In the genomic region with DNA sequence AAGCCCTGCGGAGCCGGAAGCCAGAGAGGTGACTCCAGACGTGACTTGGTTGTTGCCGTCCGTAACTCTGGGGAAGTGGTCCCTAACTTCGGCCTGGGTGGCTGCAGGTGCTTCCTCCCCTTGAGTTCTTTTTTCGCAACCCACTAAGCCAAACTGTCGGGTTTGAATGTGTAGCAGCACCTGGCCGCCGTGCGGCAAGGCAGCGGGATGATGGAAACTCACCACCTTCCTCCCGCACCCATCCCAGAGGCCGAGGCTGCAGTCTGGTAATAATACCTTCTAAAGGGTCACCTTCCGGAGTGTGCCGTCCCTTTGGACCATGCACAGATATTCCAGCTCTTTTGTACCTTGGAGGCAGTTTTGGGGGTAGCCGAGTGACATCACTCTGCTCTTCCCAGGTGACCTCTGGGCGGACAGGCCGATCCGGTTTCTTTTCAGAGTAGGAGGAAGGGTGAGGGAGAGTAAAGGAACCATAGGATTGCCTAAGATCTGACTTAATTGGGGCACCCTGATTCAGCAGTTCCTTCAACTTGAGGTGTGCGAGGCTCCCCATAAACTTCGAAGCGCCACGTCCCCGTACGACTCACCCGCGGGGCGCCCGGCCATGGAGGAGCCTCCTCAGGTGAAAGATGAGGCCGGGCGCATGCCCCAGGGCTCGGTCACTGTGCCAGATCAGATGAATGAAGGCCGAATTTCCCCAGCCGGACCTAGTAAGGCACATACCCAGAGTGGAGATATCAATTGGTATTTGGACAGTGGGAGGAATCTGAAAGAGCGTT, we compare ENCODE assay signal across 8 cellular contexts. TPM values are rescaled to one million over a fixed set of nuclear protein-coding genes. Genes with fewer than 3 reads are reported as not detected.
DNase-seq lines count a peak whose midpoint lies in the region; ATAC-seq and TF ChIP-seq lines count a peak whose summit lies in the region.

No MANE protein-coding gene starts in this region.

- H3K4me3 Mint-ChIP-seq in activated CD4-positive, alpha-beta T cell treated with anti-CD3 and anti-CD28 coated beads, Interleukin-2, amount 10 ng/mL, durations not matched to agents 24 days and 14 days = peak overlapping the region; percentile 78

- H3K4me3 ChIP-seq in dorsolateral prefrontal cortex = peak overlapping the region; percentile 54 to 88 (median 76)

- peak overlapping the region; percentile 17 for H3K27ac Mint-ChIP-seq in activated CD4-positive, alpha-beta T cell treated with anti-CD3 and anti-CD28 coated beads, Interleukin-2, amount 10 ng/mL, durations not matched to agents 24 days and 14 days

- no peaks in the 10 kb centered on the region for H3K9me3 Mint-ChIP-seq in activated CD4-positive, alpha-beta T cell treated with anti-CD3 and anti-CD28 coated beads, Interleukin-2, amount 10 ng/mL, durations not matched to agents 24 days and 14 days

- no peak for TF ChIP-seq CTCF in dorsolateral prefrontal cortex (IDR thresholded peaks at IDR 0.05 in 54 of 56, conservative IDR thresholded peaks at IDR 0.05 in 2 of 56; ENCODE audit: low read depth in 1 of 56, partially characterized antibody in 56 of 56)
- TF ChIP-seq CTCF in omental fat pad (IDR thresholded peaks at IDR 0.05) = no peak

- peaks cover 0 to 13% (median 0%) of the 10 kb centered on the region in 45 donors for H3K27me3 ChIP-seq in dorsolateral prefrontal cortex

- peaks cover 62% of the 10 kb centered on the region for H3K27me3 Mint-ChIP-seq in activated CD4-positive, alpha-beta T cell treated with anti-CD3 and anti-CD28 coated beads, Interleukin-2, amount 10 ng/mL, durations not matched to agents 24 days and 14 days

- no peaks in the 10 kb centered on the region for H3K36me3 Mint-ChIP-seq in activated CD4-positive, alpha-beta T cell treated with anti-CD3 and anti-CD28 coated beads, Interleukin-2, amount 10 ng/mL, durations not matched to agents 24 days and 14 days (ENCODE audit: low read depth)

- peak; percentile 59 for DNase-seq in activated CD4-positive, alpha-beta T cell treated with anti-CD3 and anti-CD28 coated beads, Interleukin-2, amount 10 ng/mL, durations not matched to agents 24 days and 14 days
- DNase-seq in activated CD4-positive, alpha-beta T cell treated with anti-CD3 and anti-CD28 coated beads, Interleukin-2, amount 50 U/mL, for 4 hours = no peak
- peak; percentile 31 for DNase-seq in HK-2 (ENCODE audit: unreplicated experiment)
- DNase-seq in dorsolateral prefrontal cortex = peak in 3 of 10 donors; percentile 34 to 67 (median 56)
- DNase-seq in omental fat pad (ENCODE audit: low spot score) = no peak
- no peak for DNase-seq in iPS-NIHi11 (ENCODE audit: low spot score)
- DNase-seq in NCI-H446 treated with DMSO at 0.1 percent for 48 hours (lab: John Stamatoyannopoulos, UW) = no peak
- no peak for DNase-seq in NCI-H1092 (lab: John Stamatoyannopoulos, UW)

- H3K27ac ChIP-seq in dorsolateral prefrontal cortex = peak overlapping the region in 58 of 59 donors; percentile 11 to 92 (median 81)

- peaks cover 8% of the 10 kb centered on the region for H3K4me1 Mint-ChIP-seq in activated CD4-positive, alpha-beta T cell treated with anti-CD3 and anti-CD28 coated beads, Interleukin-2, amount 10 ng/mL, durations not matched to agents 24 days and 14 days

- intact Hi-C loops in activated CD4-positive, alpha-beta T cell treated with anti-CD3 and anti-CD28 coated beads, Interleukin-2, amount 10 ng/mL, durations not matched to agents 24 days and 14 days (cut with micrococcal nuclease) = no loop called here
- intact Hi-C loops in dorsolateral prefrontal cortex (cut with DNase I) = loop anchor here (5.0 to 10.0 kb wide), 3 partner anchors 98 to 180 kb away; no protein-coding TSS in a partner anchor

- ATAC-seq in omental fat pad (ENCODE audit: low FRiP score) = peak; percentile 21

RNA-seq across cellular contexts. Expression of gene KCNK1, which starts 1.0 kb away (rescaled TPM):
- 1.9 and 2.3 TPM in 2 replicates for total RNA-seq in activated CD4-positive, alpha-beta T cell treated with anti-CD3 and anti-CD28 coated beads, Interleukin-2, amount 10 ng/mL, durations not matched to agents 24 days and 14 days
- total RNA-seq in dorsolateral prefrontal cortex (100 to 1,000 TPM in 12 of 120 experiments, 10 to 100 TPM in 108; 32.0 to 140 (median 72.4) TPM), omental fat pad (10 to 100 TPM in 1 of 4 donors, 1 to 10 TPM in 3; 1.9 to 10.2 (median 4.8) TPM)

Comparison
In these comparisons a context has a peak if more than half of its experiments do, and no peak if none do; other contexts are left out.
1. DNase-seq: peak in activated CD4-positive, alpha-beta T cell treated with anti-CD3 and anti-CD28 coated beads, Interleukin-2, amount 10 ng/mL, durations not matched to agents 24 days and 14 days (single experiment) and HK-2 (single experiment); none in activated CD4-positive, alpha-beta T cell treated with anti-CD3 and anti-CD28 coated beads, Interleukin-2, amount 50 U/mL, for 4 hours (0 of 2), omental fat pad (single experiment), iPS-NIHi11 (single experiment), NCI-H446 treated with DMSO at 0.1 percent for 48 hours (single experiment) and NCI-H1092 (single experiment).